In genomic region chr12:124921200-124922008, GRCh38 we compare ENCODE assay signal across 8 cellular contexts. TPM values are rescaled to one million over a fixed set of nuclear protein-coding genes. Genes with fewer than 3 reads are reported as not detected.
DNase-seq lines count a peak whose midpoint lies in the region; ATAC-seq, FAIRE-seq and TF ChIP-seq lines count a peak whose summit lies in the region.

No MANE protein-coding gene starts in this region.

- H3K36me3 ChIP-seq in HepG2 (replicated peaks in 1 of 2; ENCODE audit: control insufficient read depth in 1 of 2, insufficient read depth in 2 of 2, low read length in 2 of 2) = no peaks in the 10 kb centered on the region

- FAIRE-seq in HepG2 (lab: Jason Lieb, UNC) = no peak

- TF ChIP-seq EP300 in HepG2 (IDR thresholded peaks at IDR 0.05; ENCODE audit: low read depth in 2 of 2, low read length in 2 of 2) (no peak), HepG2 (CRISPR knock-in tag; IDR thresholded peaks at IDR 0.05; ENCODE audit: borderline replicate concordance) (no peak)

- H3K4me3 ChIP-seq in HepG2 (replicated peaks in 1 of 3; ENCODE audit: insufficient read depth in 1 of 3, low read depth in 2 of 3, low read length in 3 of 3) = peak overlapping the region; percentile 62 to 99 (median 73)

- no peak for TF ChIP-seq RAD21 in HepG2 (CRISPR knock-in tag; IDR thresholded peaks at IDR 0.05)

- WGBS in HepG2 (ENCODE audit: low lambda C conversion rate) = under 1% methylated on average over 16 of the region's 16 CpGs

- peak in 1 of 2 experiments; percentile 52; a peak in 1 of 4 replicates for TF ChIP-seq POLR2A in HepG2 (IDR thresholded peaks at IDR 0.05; ENCODE audit: insufficient read depth in 1 of 2, low read depth in 2 of 2, low read length in 2 of 2)

- no peak for TF ChIP-seq CTCF in HepG2 (CRISPR knock-in tag; IDR thresholded peaks at IDR 0.05)

- CTCF ChIA-PET in HepG2 (lab: Yijun Ruan, JAX; ENCODE audit: low intra/inter-chr PET ratio, low total read pairs) = no interaction called here

- DNase-seq in T follicular helper cell (ENCODE audit: low read depth) (peak; percentile 35), caudate nucleus (lab: John Stamatoyannopoulos, UW) (no peak), HepG2 (ENCODE audit: low spot score) (peak; percentile 65), NCI-H69 (lab: John Stamatoyannopoulos, UW) (no peak), cerebellar nuclear complex (lab: John Stamatoyannopoulos, UW) (no peak)
- DNase-seq in stimulated activated CD8-positive, alpha-beta memory T cell treated with anti-CD3 and anti-CD28 coated beads, Interleukin-15, amount 100 ng/mL, for 4 hours (ENCODE audit: low read depth in 2 of 2) = peak; percentile 41 to 50

- H3K27me3 ChIP-seq in HepG2 (ENCODE audit: control insufficient read depth in 1 of 2, insufficient read depth in 2 of 2, low read length in 2 of 2) = no peaks in the 10 kb centered on the region

- intact Hi-C loops in HepG2 (cut with micrococcal nuclease; ENCODE audit: unreplicated experiment) = no loop called here

- in situ Hi-C loops in HepG2 (cut with HindIII; ENCODE audit: extremely low pct_ligation_motif_present, low pct_unique_long_range_greater_than_20kb) = no loop called here

- H4K20me1 ChIP-seq in HepG2 (ENCODE audit: insufficient read depth, low read length) = no peaks in the 10 kb centered on the region

- H2AFZ ChIP-seq in HepG2 (ENCODE audit: low read length) = peak overlapping the region; percentile 87

- H3K9ac ChIP-seq in HepG2 (ENCODE audit: insufficient read depth, low read depth, low read length) = peak overlapping the region; percentile 59

- H3K27ac ChIP-seq in caudate nucleus (ENCODE audit: low read depth, low read length) = peak overlapping the region; percentile 92
- peak overlapping the region; percentile 100 for H3K27ac ChIP-seq in HepG2 (ENCODE audit: extremely low read length, insufficient read depth, low read length)

- ATAC-seq in GM18868 (IDR thresholded peaks at IDR 0.05; ENCODE audit: unreplicated experiment) (peak; percentile 44), HG03039 (IDR thresholded peaks at IDR 0.05; ENCODE audit: unreplicated experiment) (peak; percentile 40), HepG2 (peak; percentile 13)

- H3K9me3 ChIP-seq in HepG2 (ENCODE audit: low read length) = no peaks in the 10 kb centered on the region

- POLR2A ChIA-PET in HepG2 (lab: Yijun Ruan, JAX) = interaction anchor here (1.2 to 12.4 kb wide), 4 partner anchors 9 to 73 kb away, joined by 3 to 199 read pairs (median 4); no protein-coding TSS in a partner anchor

- BruUV-seq in HepG2 (replicated peaks; lab: Mats Ljungman, UMichigan) = no TSS peak

- no peaks in the 10 kb centered on the region for H3K79me2 ChIP-seq in HepG2 (ENCODE audit: insufficient read depth, low read length)

- peaks cover 55% of the 10 kb centered on the region for H3K4me1 ChIP-seq in HepG2 (ENCODE audit: insufficient read depth, low read length)

- peak overlapping the region; percentile 97 for H3K4me2 ChIP-seq in HepG2 (ENCODE audit: low read depth, low read length)

TF ChIP-seq in HepG2, 621 proteins besides CTCF, POLR2A, EP300 and RAD21 (continues in another document):
- no peak for TF ChIP-seq MTF1 (CRISPR knock-in tag; IDR thresholded peaks at IDR 0.05)
- TF ChIP-seq ZNF33A (CRISPR knock-in tag; IDR thresholded peaks at IDR 0.05; ENCODE audit: borderline replicate concordance) = no peak
- TF ChIP-seq MED8 (CRISPR knock-in tag; IDR thresholded peaks at IDR 0.05; ENCODE audit: insufficient replicate concordance) = no peak
- no peak for TF ChIP-seq SOX13 (IDR thresholded peaks at IDR 0.05)
- TF ChIP-seq SOX13 (CRISPR knock-in tag; conservative IDR thresholded peaks at IDR 0.05 in 1 of 2, IDR thresholded peaks at IDR 0.05 in 1 of 2) = 0 out of 4 replicates have a peak, but pooled peaks of 1 of the 2 experiments have one; percentile 15
- no peak for TF ChIP-seq TSC22D2 (CRISPR knock-in tag; IDR thresholded peaks at IDR 0.05; ENCODE audit: borderline replicate concordance)
- 0 out of 2 replicates have a peak, but pooled peaks have one; percentile 70 for TF ChIP-seq ZNF589 (CRISPR knock-in tag; conservative IDR thresholded peaks at IDR 0.05)
- TF ChIP-seq ZNF574 (CRISPR knock-in tag; IDR thresholded peaks at IDR 0.05) = peak; percentile 49; the same call in 1 of the 2 replicates
- no peak for TF ChIP-seq ZNF547 (CRISPR knock-in tag; IDR thresholded peaks at IDR 0.05)
- TF ChIP-seq SP1 (IDR thresholded peaks at IDR 0.05) = no peak
- peak; percentile 6; the same call in 1 of the 2 replicates for TF ChIP-seq SP1 (CRISPR knock-in tag; IDR thresholded peaks at IDR 0.05)
- TF ChIP-seq SRSF1 (optimal IDR thresholded peaks at IDR 0.05; ENCODE audit: low read depth, low read length) = no peak
- no peak for TF ChIP-seq EHMT2 (IDR thresholded peaks at IDR 0.05; ENCODE audit: borderline replicate concordance, low read depth, low read length)
- TF ChIP-seq ZFP90 (CRISPR knock-in tag; IDR thresholded peaks at IDR 0.05; ENCODE audit: borderline replicate concordance) = no peak
- no peak for TF ChIP-seq POLR2AphosphoS2 (IDR thresholded peaks at IDR 0.05; ENCODE audit: low read depth, low read length)

RNA-seq across cellular contexts. Expression of gene UBC, which starts 7.0 kb away (rescaled TPM):
- total RNA-seq in HepG2 (2016; rRNA removed; fragmentation: Illumina TruSeq; extraction: Trizol) = 805 and 1,167 TPM in 2 replicates
- total RNA-seq in HepG2 (2016; cell fraction: cytosol; rRNA removed; fragmentation: Illumina TruSeq; extraction: Trizol; ENCODE audit: low read depth) = 330 and 384 TPM in 2 replicates
- total RNA-seq in HepG2 (2016; cell fraction: insoluble cytoplasmic fraction; rRNA removed; fragmentation: Illumina TruSeq; extraction: Trizol) = 802 and 1,160 TPM in 2 replicates
- total RNA-seq in HepG2 (2016; cell fraction: membrane; rRNA removed; fragmentation: Illumina TruSeq; extraction: Trizol) = 388 and 438 TPM in 2 replicates
- total RNA-seq in HepG2 (2016; cell fraction: nucleus; rRNA removed; fragmentation: Illumina TruSeq; extraction: Trizol) = 473 and 495 TPM in 2 replicates
- polyA plus RNA-seq in HepG2 (2011; rRNA removed) = 1,432 and 1,529 TPM in 2 replicates
- polyA plus RNA-seq in HepG2 (2011; cell fraction: cytosol; rRNA removed) = 1,350 and 1,708 TPM in 2 replicates
- polyA plus RNA-seq in HepG2 (2011; cell fraction: nucleus; rRNA removed) = 541 and 721 TPM in 2 replicates
- 920 and 1,315 TPM in 2 replicates for polyA plus RNA-seq in HepG2 (2012)
- 299 and 343 TPM in 2 replicates for polyA plus RNA-seq in HepG2 (2016; cell fraction: cytosol; fragmentation: Illumina TruSeq; extraction: Trizol; ENCODE audit: low read depth)
- 1,055 and 1,063 TPM in 2 replicates for polyA plus RNA-seq in HepG2 (2016; cell fraction: insoluble cytoplasmic fraction; fragmentation: Illumina TruSeq; extraction: Trizol; ENCODE audit: low read depth)
- polyA plus RNA-seq in HepG2 (2016; cell fraction: membrane; fragmentation: Illumina TruSeq; extraction: Trizol; ENCODE audit: low read depth) = 279 and 340 TPM in 2 replicates
- polyA plus RNA-seq in HepG2 (2016; cell fraction: nucleus; fragmentation: Illumina TruSeq; extraction: Trizol; ENCODE audit: insufficient read depth, low read depth) = 688 and 691 TPM in 2 replicates
- polyA minus RNA-seq in HepG2 (2011; rRNA and poly(A)+ RNA removed; ENCODE audit: low replicate concordance) = 531 and 665 TPM in 2 replicates
- polyA minus RNA-seq in HepG2 (2011; cell fraction: cytosol; rRNA and poly(A)+ RNA removed) = 412 and 617 TPM in 2 replicates
- 99.5 and 162 TPM in 2 replicates for polyA minus RNA-seq in HepG2 (2011; cell fraction: nucleus; rRNA and poly(A)+ RNA removed)

RNA-seq across cellular contexts. Expression of gene SCARB1, which starts 57.7 kb away (rescaled TPM):
- total RNA-seq in HepG2 (2016; rRNA removed; fragmentation: Illumina TruSeq; extraction: Trizol) = 33.2 and 63.4 TPM in 2 replicates
- 10.1 and 11.6 TPM in 2 replicates for total RNA-seq in HepG2 (2016; cell fraction: cytosol; rRNA removed; fragmentation: Illumina TruSeq; extraction: Trizol; ENCODE audit: low read depth)
- 24.7 and 65.3 TPM in 2 replicates for total RNA-seq in HepG2 (2016; cell fraction: insoluble cytoplasmic fraction; rRNA removed; fragmentation: Illumina TruSeq; extraction: Trizol)
- 32.7 and 33.2 TPM in 2 replicates for total RNA-seq in HepG2 (2016; cell fraction: membrane; rRNA removed; fragmentation: Illumina TruSeq; extraction: Trizol)
- total RNA-seq in HepG2 (2016; cell fraction: nucleus; rRNA removed; fragmentation: Illumina TruSeq; extraction: Trizol) = 82.8 and 99.0 TPM in 2 replicates
- polyA plus RNA-seq in HepG2 (2011; rRNA removed) = 160 and 189 TPM in 2 replicates
- 208 and 213 TPM in 2 replicates for polyA plus RNA-seq in HepG2 (2011; cell fraction: cytosol; rRNA removed)
- polyA plus RNA-seq in HepG2 (2011; cell fraction: nucleus; rRNA removed) = 869 and 1,053 TPM in 2 replicates
- polyA plus RNA-seq in HepG2 (2012) = 214 and 253 TPM in 2 replicates
- 18.1 and 20.1 TPM in 2 replicates for polyA plus RNA-seq in HepG2 (2016; cell fraction: cytosol; fragmentation: Illumina TruSeq; extraction: Trizol; ENCODE audit: low read depth)
- polyA plus RNA-seq in HepG2 (2016; cell fraction: insoluble cytoplasmic fraction; fragmentation: Illumina TruSeq; extraction: Trizol; ENCODE audit: low read depth) = 42.8 and 60.7 TPM in 2 replicates
- polyA plus RNA-seq in HepG2 (2016; cell fraction: membrane; fragmentation: Illumina TruSeq; extraction: Trizol; ENCODE audit: low read depth) = 42.2 and 44.0 TPM in 2 replicates
- polyA plus RNA-seq in HepG2 (2016; cell fraction: nucleus; fragmentation: Illumina TruSeq; extraction: Trizol; ENCODE audit: insufficient read depth, low read depth) = 235 and 236 TPM in 2 replicates
- polyA minus RNA-seq in HepG2 (2011; rRNA and poly(A)+ RNA removed; ENCODE audit: low replicate concordance) = 104 and 367 TPM in 2 replicates
- polyA minus RNA-seq in HepG2 (2011; cell fraction: cytosol; rRNA and poly(A)+ RNA removed) = 143 and 183 TPM in 2 replicates
- polyA minus RNA-seq in HepG2 (2011; cell fraction: nucleus; rRNA and poly(A)+ RNA removed) = 104 and 119 TPM in 2 replicates

Comparison
In these comparisons a context has a peak if more than half of its experiments do, and no peak if none do; other contexts are left out.
1. DNase-seq: peak in T follicular helper cell (single experiment), HepG2 (single experiment) and stimulated activated CD8-positive, alpha-beta memory T cell treated with anti-CD3 and anti-CD28 coated beads, Interleukin-15, amount 100 ng/mL, for 4 hours (2 of 2); none in caudate nucleus (0 of 61), NCI-H69 (single experiment) and cerebellar nuclear complex (0 of 2).
2. Peak in every context shown above with its lines, with median percentiles within 50 percentile points of each other: ATAC-seq.